ENCODE assay signal across 1 cellular context in the genomic region with DNA sequence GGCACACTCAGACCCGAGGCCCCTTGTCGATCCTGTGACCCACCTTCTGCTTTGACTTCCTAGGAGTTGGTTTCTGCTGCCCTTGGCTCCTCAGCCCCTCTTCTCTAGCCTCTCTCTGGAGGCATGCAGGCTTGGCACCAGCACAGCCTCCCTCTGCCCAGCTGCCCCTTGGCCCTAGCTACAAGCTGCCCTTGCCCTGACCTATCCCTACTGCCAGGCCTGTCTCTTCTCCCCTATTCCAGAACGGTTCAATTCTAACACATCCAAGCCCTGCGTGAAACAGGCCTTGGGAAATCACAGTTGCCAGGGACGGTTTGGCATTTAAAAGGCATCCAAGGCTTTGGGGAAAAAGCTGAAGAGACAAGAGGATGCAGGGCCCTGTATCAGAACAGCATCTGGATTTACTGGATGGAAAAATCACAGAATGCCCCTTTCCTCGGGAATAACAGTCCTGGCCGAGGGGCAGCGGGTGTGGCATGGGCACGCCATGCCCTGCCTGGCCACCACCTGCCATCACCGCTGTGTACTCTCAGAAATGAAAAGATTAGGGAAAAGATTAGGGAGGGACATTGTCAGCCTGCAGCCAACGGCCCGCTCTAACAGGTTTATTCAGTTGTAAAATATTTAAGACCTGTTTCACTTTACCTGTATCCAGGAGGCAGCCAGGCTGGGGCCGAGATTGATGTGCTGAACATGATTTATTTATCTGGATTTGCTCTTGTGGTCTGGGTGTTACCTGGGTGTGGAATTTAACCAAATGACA.
TF ChIP-seq lines count a peak whose summit lies in the region.

No MANE protein-coding gene starts in this region.

TF ChIP-seq in H1, 55 proteins besides CTCF, POLR2A, EP300 and RAD21 (continued from another document):
- TF ChIP-seq ATF2 (IDR thresholded peaks at IDR 0.05; ENCODE audit: low read length) (no peak), ZNF274 (IDR thresholded peaks at IDR 0.05; ENCODE audit: borderline replicate concordance, extremely low read depth, low read length) (no peak), KDM1A (IDR thresholded peaks at IDR 0.05; ENCODE audit: borderline replicate concordance, low read length) (no peak), SUZ12 (IDR thresholded peaks at IDR 0.05; ENCODE audit: low read length) (no peak), POU5F1 (IDR thresholded peaks at IDR 0.05; ENCODE audit: low read depth, low read length) (no peak), NANOG (IDR thresholded peaks at IDR 0.05; ENCODE audit: insufficient read depth, low read depth, low read length, poor library complexity, severe bottlenecking) (no peak), CHD2 (IDR thresholded peaks at IDR 0.05; ENCODE audit: low read length) (no peak), SIX5 (IDR thresholded peaks at IDR 0.05; ENCODE audit: low read depth, low read length) (no peak), POLR2AphosphoS5 (IDR thresholded peaks at IDR 0.05; ENCODE audit: low read depth, low read length) (no peak), TBP (IDR thresholded peaks at IDR 0.05; ENCODE audit: low read depth, low read length) (no peak), SIRT6 (IDR thresholded peaks at IDR 0.05; ENCODE audit: low read length) (no peak), RFX5 (IDR thresholded peaks at IDR 0.05; ENCODE audit: borderline replicate concordance, low read depth, low read length) (no peak)
